Comparison of ENCODE assay signal across 8 cellular contexts in the genomic region with DNA sequence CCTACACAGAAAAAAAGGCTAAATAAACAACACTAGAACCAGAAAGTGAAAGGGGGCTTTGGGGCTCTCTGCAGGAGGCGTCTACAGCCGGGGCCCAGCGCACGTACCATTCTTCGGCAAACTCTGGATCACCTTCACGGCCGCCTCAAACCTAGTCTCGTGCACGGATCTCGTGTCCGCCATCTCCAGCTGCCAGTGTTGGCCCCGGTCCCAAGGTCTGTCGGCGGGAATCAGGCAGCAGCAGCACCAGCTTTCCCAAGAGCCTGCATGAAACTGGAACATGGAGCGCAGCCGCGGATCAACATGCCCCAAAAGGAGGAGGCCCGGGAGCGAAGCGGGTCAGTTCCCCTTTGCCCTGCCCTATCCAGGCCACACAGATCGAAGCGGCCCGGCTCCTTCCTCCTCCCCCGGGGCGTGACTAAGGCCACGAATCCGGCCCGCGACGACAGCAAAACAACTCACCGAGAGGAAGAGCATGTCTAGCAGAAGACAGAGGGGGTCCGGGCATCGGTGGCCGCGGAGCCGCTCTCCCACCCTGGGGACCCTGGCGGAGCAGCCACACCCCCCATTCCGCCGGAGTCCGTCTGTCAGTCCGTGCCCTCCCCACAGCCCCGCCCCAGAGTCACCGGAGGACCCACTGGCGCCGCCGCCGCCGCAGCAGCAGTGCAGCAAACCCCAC. TPM values are rescaled to one million over a fixed set of nuclear protein-coding genes. Genes with fewer than 3 reads are reported as not detected.
DNase-seq lines count a peak whose midpoint lies in the region; ATAC-seq and TF ChIP-seq lines count a peak whose summit lies in the region.

A gene with protein sequence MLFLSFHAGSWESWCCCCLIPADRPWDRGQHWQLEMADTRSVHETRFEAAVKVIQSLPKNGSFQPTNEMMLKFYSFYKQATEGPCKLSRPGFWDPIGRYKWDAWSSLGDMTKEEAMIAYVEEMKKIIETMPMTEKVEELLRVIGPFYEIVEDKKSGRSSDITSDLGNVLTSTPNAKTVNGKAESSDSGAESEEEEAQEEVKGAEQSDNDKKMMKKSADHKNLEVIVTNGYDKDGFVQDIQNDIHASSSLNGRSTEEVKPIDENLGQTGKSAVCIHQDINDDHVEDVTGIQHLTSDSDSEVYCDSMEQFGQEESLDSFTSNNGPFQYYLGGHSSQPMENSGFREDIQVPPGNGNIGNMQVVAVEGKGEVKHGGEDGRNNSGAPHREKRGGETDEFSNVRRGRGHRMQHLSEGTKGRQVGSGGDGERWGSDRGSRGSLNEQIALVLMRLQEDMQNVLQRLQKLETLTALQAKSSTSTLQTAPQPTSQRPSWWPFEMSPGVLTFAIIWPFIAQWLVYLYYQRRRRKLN (minus strand): TSS at position 586 of the 679 bp plus-strand sequence. CDS start 109 bp downstream, at position 477.

- peaks cover 4% of the 10 kb centered on the region; the same call in 1 of the 2 replicates for H3K4me1 ChIP-seq in HUES64 (ENCODE audit: insufficient read depth, low read length)
- peaks cover 11% of the 10 kb centered on the region for H3K4me1 ChIP-seq in mucosa of stomach (ENCODE audit: control insufficient read depth, insufficient read depth, low read length)

- H3K9me3 Mint-ChIP-seq in stimulated activated naive B cell treated with anti-CD40 and anti-IgM and Interleukin-4, amounts not matched to agents 10 μg/mL and 1 μg/mL and 100 μg/mL, for 72 hours, result no peaks in the 10 kb centered on the region

- H3K27ac ChIP-seq in HUES64 (ENCODE audit: low read depth, low read length), result peak within 1 kb of the TSS; percentile 82; the same call in 1 of the 2 replicates

- H3K4me3 ChIP-seq in HUES64 (ENCODE audit: low read length) (peak within 1 kb of the TSS; percentile 94), mucosa of stomach (ENCODE audit: low read length) (peak within 1 kb of the TSS; percentile 97)

- DNase-seq in DMS 273 treated with DMSO at 0.1 percent for 48 hours (lab: John Stamatoyannopoulos, UW), result peak; percentile 62
- peak; percentile 83 to 87 for DNase-seq in activated T-cell treated with anti-CD3 and anti-CD28 coated beads, Interleukin-2, amount 50 U/mL, for 48 hours
- DNase-seq in stimulated activated naive B cell treated with anti-CD40 and anti-IgM and Interleukin-4, amounts not matched to agents 10 μg/mL and 1 μg/mL and 100 μg/mL, for 72 hours, result peak; percentile 80

- H3K27ac Mint-ChIP-seq in stimulated activated naive B cell treated with anti-CD40 and anti-IgM and Interleukin-4, amounts not matched to agents 10 μg/mL and 1 μg/mL and 100 μg/mL, for 72 hours, result peak within 1 kb of the TSS; percentile 100

- H3K9me3 ChIP-seq in HUES64 (ENCODE audit: insufficient read depth, low read depth, low read length) (no peaks in the 10 kb centered on the region), mucosa of stomach (ENCODE audit: control insufficient read depth, low read length) (no peaks in the 10 kb centered on the region)

- no peaks in the 10 kb centered on the region for H3K36me3 ChIP-seq in HUES64 (ENCODE audit: insufficient read depth, low read length)
- no peaks in the 10 kb centered on the region for H3K36me3 ChIP-seq in mucosa of stomach (ENCODE audit: control insufficient read depth, insufficient read depth, low read length)

- H3K27me3 ChIP-seq in HUES64 (ENCODE audit: insufficient read depth, low read length) (no peaks in the 10 kb centered on the region), mucosa of stomach (ENCODE audit: control insufficient read depth, insufficient read depth, low read length) (no peaks in the 10 kb centered on the region)

- WGBS in HUES64, result under 1% methylated on average over 48 of the region's 48 CpGs

- ATAC-seq in GM21423 (IDR thresholded peaks at IDR 0.05; ENCODE audit: unreplicated experiment), result peak; percentile 46
- peak; percentile 71 for ATAC-seq in esophagus mucosa
- ATAC-seq in stimulated activated naive B cell treated with anti-CD40 and anti-IgM and Interleukin-4, amounts not matched to agents 10 μg/mL and 1 μg/mL and 100 μg/mL, for 72 hours (replicated peaks), result peak; percentile 65 to 66

- H3K9ac ChIP-seq in HUES64 (ENCODE audit: low read depth, low read length) (peak within 1 kb of the TSS; percentile 69), mucosa of stomach (ENCODE audit: low read length) (peak within 1 kb of the TSS; percentile 97)

- H3K36me3 Mint-ChIP-seq in stimulated activated naive B cell treated with anti-CD40 and anti-IgM and Interleukin-4, amounts not matched to agents 10 μg/mL and 1 μg/mL and 100 μg/mL, for 72 hours, result peaks cover 4% of the 10 kb centered on the region in 2 donors

- no peaks in the 10 kb centered on the region for H3K27me3 Mint-ChIP-seq in stimulated activated naive B cell treated with anti-CD40 and anti-IgM and Interleukin-4, amounts not matched to agents 10 μg/mL and 1 μg/mL and 100 μg/mL, for 72 hours

- H3K4me3 Mint-ChIP-seq in stimulated activated naive B cell treated with anti-CD40 and anti-IgM and Interleukin-4, amounts not matched to agents 10 μg/mL and 1 μg/mL and 100 μg/mL, for 72 hours, result peak within 1 kb of the TSS; percentile 97 to 99

- H3K4me1 Mint-ChIP-seq in stimulated activated naive B cell treated with anti-CD40 and anti-IgM and Interleukin-4, amounts not matched to agents 10 μg/mL and 1 μg/mL and 100 μg/mL, for 72 hours, result peaks cover 23 to 30% of the 10 kb centered on the region in 2 donors

TF ChIP-seq in PFSK-1, 5 proteins besides CTCF, POLR2A, EP300 and RAD21:
- TF ChIP-seq, protein P1, sequence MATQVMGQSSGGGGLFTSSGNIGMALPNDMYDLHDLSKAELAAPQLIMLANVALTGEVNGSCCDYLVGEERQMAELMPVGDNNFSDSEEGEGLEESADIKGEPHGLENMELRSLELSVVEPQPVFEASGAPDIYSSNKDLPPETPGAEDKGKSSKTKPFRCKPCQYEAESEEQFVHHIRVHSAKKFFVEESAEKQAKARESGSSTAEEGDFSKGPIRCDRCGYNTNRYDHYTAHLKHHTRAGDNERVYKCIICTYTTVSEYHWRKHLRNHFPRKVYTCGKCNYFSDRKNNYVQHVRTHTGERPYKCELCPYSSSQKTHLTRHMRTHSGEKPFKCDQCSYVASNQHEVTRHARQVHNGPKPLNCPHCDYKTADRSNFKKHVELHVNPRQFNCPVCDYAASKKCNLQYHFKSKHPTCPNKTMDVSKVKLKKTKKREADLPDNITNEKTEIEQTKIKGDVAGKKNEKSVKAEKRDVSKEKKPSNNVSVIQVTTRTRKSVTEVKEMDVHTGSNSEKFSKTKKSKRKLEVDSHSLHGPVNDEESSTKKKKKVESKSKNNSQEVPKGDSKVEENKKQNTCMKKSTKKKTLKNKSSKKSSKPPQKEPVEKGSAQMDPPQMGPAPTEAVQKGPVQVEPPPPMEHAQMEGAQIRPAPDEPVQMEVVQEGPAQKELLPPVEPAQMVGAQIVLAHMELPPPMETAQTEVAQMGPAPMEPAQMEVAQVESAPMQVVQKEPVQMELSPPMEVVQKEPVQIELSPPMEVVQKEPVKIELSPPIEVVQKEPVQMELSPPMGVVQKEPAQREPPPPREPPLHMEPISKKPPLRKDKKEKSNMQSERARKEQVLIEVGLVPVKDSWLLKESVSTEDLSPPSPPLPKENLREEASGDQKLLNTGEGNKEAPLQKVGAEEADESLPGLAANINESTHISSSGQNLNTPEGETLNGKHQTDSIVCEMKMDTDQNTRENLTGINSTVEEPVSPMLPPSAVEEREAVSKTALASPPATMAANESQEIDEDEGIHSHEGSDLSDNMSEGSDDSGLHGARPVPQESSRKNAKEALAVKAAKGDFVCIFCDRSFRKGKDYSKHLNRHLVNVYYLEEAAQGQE (IDR thresholded peaks at IDR 0.05; ENCODE audit: insufficient read depth in 1 of 2, low read depth in 2 of 2, low read length in 2 of 2), result 0 out of 4 replicates have a peak, but pooled peaks have one; percentile 17 to 28
- TF ChIP-seq POLR2AphosphoS5 (IDR thresholded peaks at IDR 0.05; ENCODE audit: low read depth, low read length) (peak; percentile 50; the same call in 1 of the 2 replicates), SIN3A (IDR thresholded peaks at IDR 0.05; ENCODE audit: borderline replicate concordance, insufficient read depth, low read length) (no peak), FOXP2 (optimal IDR thresholded peaks at IDR 0.05; ENCODE audit: borderline replicate concordance, extremely low read depth, extremely low read length, insufficient read depth) (peak; percentile 24), TAF1 (IDR thresholded peaks at IDR 0.05; ENCODE audit: borderline replicate concordance, insufficient read depth, low read length) (peak; percentile 64; the same call in 1 of the 2 replicates)

RNA-seq across cellular contexts. Expression of the gene that starts here (rescaled TPM):
- polyA plus RNA-seq in HUES64 (2013, experiment 1 of 2), result 8.6 TPM
- polyA plus RNA-seq in HUES64 (2013, experiment 2 of 2), result 10.6 TPM
- polyA plus RNA-seq in PFSK-1 (2012; ENCODE audit: insufficient read length, low read depth), result 9.0 TPM
- total RNA-seq in esophagus mucosa, result 15.2 TPM

Comparison
In these comparisons a context has a peak if more than half of its experiments do, and no peak if none do; other contexts are left out.
1. Peak in every context shown above with its lines: DNase-seq, ATAC-seq, H3K4me3 ChIP-seq and H3K27ac ChIP-seq.